ENCODE assay signal across 15 cellular contexts in genomic region chr7:985915-986741, GRCh38. TPM values are rescaled to one million over a fixed set of nuclear protein-coding genes. Genes with fewer than 3 reads are reported as not detected.
DNase-seq lines count a peak whose midpoint lies in the region; ATAC-seq and TF ChIP-seq lines count a peak whose summit lies in the region.
"Had no signal": no experiment of that assay in that cellular context is flagged by ENCODE, and none has a peak within 500 bp of the region (broad histone marks: within the 10 kb centered on the region; RNA-seq: fewer than 3 reads in every experiment).

No MANE protein-coding gene starts in this region.

- WGBS in mammary epithelial cell (ENCODE audit: low coverage, missing lambda C conversion rate) = 67% methylated on average over 33 of the region's 41 CpGs

- POLR2A ChIA-PET in Caco-2 (lab: Charles Lee) = no interaction called here

- H3K27me3 Mint-ChIP-seq in Caco-2 (ENCODE audit: insufficient read depth, unreplicated experiment) = no peaks in the 10 kb centered on the region
- H3K27me3 Mint-ChIP-seq: type B pancreatic cell had no signal

- H3K9me3 ChIP-seq in Caco-2 = no peaks in the 10 kb centered on the region
- no peaks in the 10 kb centered on the region for H3K9me3 ChIP-seq in MG63
- no peaks in the 10 kb centered on the region for H3K9me3 ChIP-seq in mammary epithelial cell (replicated peaks; ENCODE audit: insufficient read depth, low read length)

- H3K79me2 ChIP-seq in mammary epithelial cell (ENCODE audit: insufficient read depth, low read length) = no peaks in the 10 kb centered on the region

- dilution Hi-C loops in mammary epithelial cell (cut with HindIII; ENCODE audit: low sequenced_read_pairs) = no loop called here

- no peak overlapping the region for H3K27ac ChIP-seq in mammary epithelial cell (ENCODE audit: insufficient read depth, low read depth, low read length)
- H3K27ac ChIP-seq: HL-60 had no signal

- H3K27me3 ChIP-seq in Caco-2 (replicated peaks; ENCODE audit: control insufficient read depth, insufficient read depth, low read length) = no peaks in the 10 kb centered on the region
- no peaks in the 10 kb centered on the region for H3K27me3 ChIP-seq in MG63
- no peaks in the 10 kb centered on the region for H3K27me3 ChIP-seq in mammary epithelial cell (ENCODE audit: insufficient read depth, low read length)

- BruUV-seq in Caco-2 (replicated peaks; lab: Mats Ljungman, UMichigan) (no TSS peak), mammary epithelial cell (replicated peaks; lab: Mats Ljungman, UMichigan) (no TSS peak)

- TF ChIP-seq CTCF in Caco-2 (IDR thresholded peaks at IDR 0.05; ENCODE audit: insufficient read depth in 1 of 2, low read depth in 1 of 2, low read length in 1 of 2, severe bottlenecking in 1 of 2, unreplicated experiment in 1 of 2) (no peak), mammary epithelial cell (conservative IDR thresholded peaks at IDR 0.05 in 1 of 2, IDR thresholded peaks at IDR 0.05 in 1 of 2; ENCODE audit: extremely low read depth in 1 of 2, insufficient read depth in 1 of 2, low read depth in 1 of 2, low read length in 2 of 2) (no peak)

- no peak overlapping the region for H3K4me3 Mint-ChIP-seq in Caco-2 (ENCODE audit: unreplicated experiment)
- H3K4me3 Mint-ChIP-seq: memory B cell, type B pancreatic cell had no signal

- no peaks in the 10 kb centered on the region for H3K9me3 Mint-ChIP-seq in Caco-2 (ENCODE audit: unreplicated experiment)
- H3K9me3 Mint-ChIP-seq: memory B cell, type B pancreatic cell had no signal

- in situ Hi-C loops in mammary epithelial cell (cut with MboI; ENCODE audit: low sequenced_read_pairs in 2 of 2) = no loop called here

- H2AFZ ChIP-seq in mammary epithelial cell (ENCODE audit: low read depth, low read length) = no peak overlapping the region

- no peak for DNase-seq in Caco-2
- DNase-seq in MG63 = peak; percentile 36
- DNase-seq in mammary epithelial cell = peak; percentile 26
- peak; percentile 56 for DNase-seq in myocyte (ENCODE audit: low read depth)
- DNase-seq in left cardiac atrium = no peak
- DNase-seq in NCI-H2081 (lab: John Stamatoyannopoulos, UW) = no peak
- DNase-seq: activated T-cell treated with anti-CD3 and anti-CD28 coated beads, Interleukin-2, amount 50 U/mL, for 1 hour; NCI-H1694 had no signal

- H3K4me3 ChIP-seq in Caco-2 (ENCODE audit: low read depth, low read length) = no peak overlapping the region
- no peak overlapping the region for H3K4me3 ChIP-seq in MG63
- no peak overlapping the region for H3K4me3 ChIP-seq in mammary epithelial cell (replicated peaks in 1 of 3; ENCODE audit: insufficient read depth in 1 of 3, low read depth in 2 of 3, low read length in 3 of 3)

- peak overlapping the region; percentile 55 for H3K27ac Mint-ChIP-seq in Caco-2 (ENCODE audit: unreplicated experiment)
- H3K27ac Mint-ChIP-seq: memory B cell, type B pancreatic cell had no signal

- no peaks in the 10 kb centered on the region for H4K20me1 ChIP-seq in mammary epithelial cell (ENCODE audit: insufficient read depth, low read length)

- H3K4me1 ChIP-seq in Caco-2 (peaks cover 26% of the 10 kb centered on the region), mammary epithelial cell (ENCODE audit: insufficient read depth, low read length) (peaks cover 10% of the 10 kb centered on the region)

- CTCF ChIA-PET in Caco-2 (lab: Charles Lee) (interaction anchor here (0.6 kb wide), 1 partner anchor 99 kb away, joined by 4 read pairs; no protein-coding TSS in a partner anchor), mammary epithelial cell (lab: Charles Lee; ENCODE audit: low non-redundant PET) (no interaction called here)

- peaks cover 6% of the 10 kb centered on the region for H3K36me3 Mint-ChIP-seq in Caco-2 (ENCODE audit: insufficient read depth, unreplicated experiment)
- H3K36me3 Mint-ChIP-seq: memory B cell, type B pancreatic cell had no signal

- no peak overlapping the region for H3K4me2 ChIP-seq in mammary epithelial cell (ENCODE audit: insufficient read depth, low read depth, low read length)

- ATAC-seq in HG03196 (IDR thresholded peaks at IDR 0.05; ENCODE audit: unreplicated experiment) (no peak), HG03025 (IDR thresholded peaks at IDR 0.05; ENCODE audit: low FRiP score, unreplicated experiment) (no peak), left cardiac atrium (no peak)

- no peaks in the 10 kb centered on the region for H3K36me3 ChIP-seq in Caco-2 (ENCODE audit: control insufficient read depth, insufficient read depth, low read length)
- no peaks in the 10 kb centered on the region for H3K36me3 ChIP-seq in MG63
- H3K36me3 ChIP-seq in mammary epithelial cell (ENCODE audit: insufficient read depth, low read length) = no peaks in the 10 kb centered on the region

- H3K9ac ChIP-seq in mammary epithelial cell (ENCODE audit: insufficient read depth, low read length) = no peak overlapping the region

- no peaks in the 10 kb centered on the region for H3K4me1 Mint-ChIP-seq in Caco-2 (ENCODE audit: low read depth, unreplicated experiment)
- H3K4me1 Mint-ChIP-seq: memory B cell had no signal

- intact Hi-C loops in Caco-2 (cut with micrococcal nuclease; ENCODE audit: unreplicated experiment) (no loop called here), mammary epithelial cell (cut with micrococcal nuclease) (no loop called here), left cardiac atrium (cut with DNase I) (loop anchor here in 1 of 2 donors (10.0 kb wide), 1 partner anchor 169 kb away; no protein-coding TSS in a partner anchor)

RNA-seq across cellular contexts. Expression of gene CYP2W1, which starts 3.1 kb away (rescaled TPM):
- total RNA-seq in Caco-2 (2022) (24.0 and 25.1 TPM in 2 replicates), mammary epithelial cell (not detected), myocyte (not detected in 2 replicates), left cardiac atrium (not detected)
- total RNA-seq in MG63 (2014; rRNA removed; shearing (Covaris generic); ENCODE audit: low replicate concordance) = not detected in 2 replicates
- polyA plus RNA-seq in mammary epithelial cell = not detected
- not detected for polyA minus RNA-seq in mammary epithelial cell
- 0.11 TPM for polyA plus RNA-seq in myocyte (2012)
- total RNA-seq: cerebellum, glomerular endothelial cell had no signal

RNA-seq across cellular contexts. Expression of gene COX19, which starts 10.8 kb away (rescaled TPM):
- 24.8 and 25.6 TPM in 2 replicates for total RNA-seq in Caco-2 (2022)
- 4.4 and 10.1 TPM in 2 replicates for total RNA-seq in MG63 (2014; rRNA removed; shearing (Covaris generic); ENCODE audit: low replicate concordance)
- 10 to 100 TPM; 11.2 to 15.9 TPM for total RNA-seq in mammary epithelial cell
- polyA plus RNA-seq in mammary epithelial cell = 4.5 TPM
- polyA minus RNA-seq in mammary epithelial cell = 1.9 TPM
- total RNA-seq in myocyte = 11.5 and 14.8 TPM in 2 replicates
- 8.1 TPM for polyA plus RNA-seq in myocyte (2012)
- 1 to 10 TPM; 6.6 to 8.5 TPM for total RNA-seq in left cardiac atrium

RNA-seq across cellular contexts. Expression of gene ADAP1, which starts 31.6 kb away (rescaled TPM):
- total RNA-seq in Caco-2 (2022) (65.6 and 77.6 TPM in 2 replicates), mammary epithelial cell (10 to 100 TPM; 11.0 to 21.4 TPM), myocyte (0.56 and 1.6 TPM in 2 replicates), left cardiac atrium (1 to 10 TPM; 6.9 to 8.2 TPM)
- 7.6 and 9.6 TPM in 2 replicates for total RNA-seq in MG63 (2014; rRNA removed; shearing (Covaris generic); ENCODE audit: low replicate concordance)
- 9.3 TPM for polyA plus RNA-seq in mammary epithelial cell
- 31.4 TPM for polyA minus RNA-seq in mammary epithelial cell
- polyA plus RNA-seq in myocyte (2012) = 0.28 TPM

RNA-seq across cellular contexts. Expression of gene GPR146, which starts 58.2 kb away (rescaled TPM):
- total RNA-seq in Caco-2 (2022) (1.8 and 3.0 TPM in 2 replicates), mammary epithelial cell (under 1 TPM; 0.17 to 0.61 TPM), myocyte (2.2 and 3.2 TPM in 2 replicates), left cardiac atrium (10 to 100 TPM in 1 of 2 donors, 1 to 10 TPM in 1; 9.0 to 17.7 TPM)
- 1.5 TPM in 1 of 2 replicates, not detected in the other for total RNA-seq in MG63 (2014; rRNA removed; shearing (Covaris generic); ENCODE audit: low replicate concordance)
- polyA plus RNA-seq in mammary epithelial cell = 1.4 TPM
- polyA minus RNA-seq in mammary epithelial cell = not detected
- 3.7 TPM for polyA plus RNA-seq in myocyte (2012)

Comparison
In these comparisons a context has a peak if more than half of its experiments do, and no peak if none do; other contexts are left out.
1. DNase-seq: peak in MG63 (single experiment), mammary epithelial cell (single experiment) and myocyte (single experiment); none in Caco-2 (0 of 2), left cardiac atrium (single experiment) and NCI-H2081 (0 of 2).
2. RNA of gene CYP2W1, which starts 3.1 kb away (total RNA-seq): 24.0 to 25.1 TPM in Caco-2; not detected in left cardiac atrium, not detected in MG63, not detected in mammary epithelial cell and not detected in myocyte; every median in the first group is over 10 times any median in the second.